In genomic region chr11:59380263-59381059, GRCh38 we compare ENCODE assay signal across 1 cellular context.
TF ChIP-seq lines count a peak whose summit lies in the region.

No MANE protein-coding gene starts in this region.

TF ChIP-seq in A549, 52 proteins besides CTCF, POLR2A, EP300 and RAD21 (continued from another document):
- no peak for TF ChIP-seq CHD2 (IDR thresholded peaks at IDR 0.05; ENCODE audit: low read length, partially characterized antibody)
